In genomic region chr9:124263800-124264426, GRCh38 we compare ENCODE assay signal across 12 cellular contexts. TPM values are rescaled to one million over a fixed set of nuclear protein-coding genes. Genes with fewer than 3 reads are reported as not detected.
DNase-seq lines count a peak whose midpoint lies in the region; ATAC-seq and TF ChIP-seq lines count a peak whose summit lies in the region.
"Had no signal": no experiment of that assay in that cellular context is flagged by ENCODE, and none has a peak within 500 bp of the region (broad histone marks: within the 10 kb centered on the region; RNA-seq: fewer than 3 reads in every experiment).

No MANE protein-coding gene starts in this region.

- H3K4me3 Mint-ChIP-seq in T-cell: no peak overlapping the region

- DNase-seq in RPMI7951 (ENCODE audit: low read depth) (peak; percentile 16), left lung (no peak), spleen (peak; percentile 74), HT-29 (ENCODE audit: low spot score) (no peak), hepatic stellate cell (ENCODE audit: low spot score) (no peak), OCI-M1 (lab: John Stamatoyannopoulos, UW) (no peak), T-cell (no peak)
- DNase-seq: DMS79 treated with DMSO at 0.1 percent for 48 hours, NCI-H1436 had no signal

- TF ChIP-seq POLR2A in GM18505 (IDR thresholded peaks at IDR 0.05; ENCODE audit: borderline replicate concordance, extremely low read depth, insufficient read depth, insufficient read length) (peak; percentile 41), spleen (IDR thresholded peaks at IDR 0.05) (no peak)

- ATAC-seq in GM18505 (IDR thresholded peaks at IDR 0.05; ENCODE audit: unreplicated experiment) (no peak), left lung (no peak), T-cell (replicated peaks in 1 of 4) (no peak)

- H3K36me3 Mint-ChIP-seq in T-cell: no peaks in the 10 kb centered on the region

- H3K27me3 ChIP-seq in left lung (no peaks in the 10 kb centered on the region), spleen (replicated peaks in 1 of 7) (peaks cover 0 to 6% (median 0%) of the 10 kb centered on the region in 7 donors)

- peaks cover 71 to 96% of the 10 kb centered on the region in 2 donors for H3K4me1 ChIP-seq in left lung
- H3K4me1 ChIP-seq in spleen: peaks cover 65 to 100% (median 99%) of the 10 kb centered on the region in 6 donors

- H3K4me3 ChIP-seq in left lung (peak overlapping the region in 1 of 2 donors; percentile 66), spleen (peak overlapping the region in 1 of 8 donors; percentile 87)

- H3K4me1 Mint-ChIP-seq in T-cell: peaks cover 2 to 44% (median 22%) of the 10 kb centered on the region in 3 donors

- H3K27ac Mint-ChIP-seq in T-cell: peak overlapping the region in 1 of 2 donors; percentile 31
- H3K27ac Mint-ChIP-seq: activated T-helper 2 cell treated with anti-CD3 and anti-CD28 coated beads, Interferon-gamma antibody, Interleukin-2, Interleukin-4, amounts not matched to agents 10 μg/mL and 5 μg/mL and 100 μg/mL, durations not matched to agents 14 hours and 24 hours and 36 hours; progenitor cell of endocrine pancreas had no signal

- CTCF ChIA-PET in T-cell (lab: Charles Lee): no interaction called here

- intact Hi-C loops in left lung (cut with DNase I) (no loop called here), spleen (cut with DNase I; ENCODE audit: low total_unique reads) (no loop called here)

- peak overlapping the region; percentile 69 to 94 for H3K27ac ChIP-seq in left lung
- H3K27ac ChIP-seq in spleen: peak overlapping the region; percentile 35 to 90 (median 74)

- WGBS in spleen, 5 donors: 51 to 81% (median 68%) methylated on average over 20 to 22 of the region's 22 CpGs

- peaks cover 3 to 10% of the 10 kb centered on the region in 2 donors for H3K27me3 Mint-ChIP-seq in T-cell
- H3K27me3 Mint-ChIP-seq: progenitor cell of endocrine pancreas had no signal

- H3K9me3 ChIP-seq in left lung (no peaks in the 10 kb centered on the region), spleen (no peaks in the 10 kb centered on the region)

- POLR2A ChIA-PET in T-cell (lab: Charles Lee): no interaction called here

- TF ChIP-seq CTCF in left lung (IDR thresholded peaks at IDR 0.05) (no peak), spleen (IDR thresholded peaks at IDR 0.05 in 8 of 11, conservative IDR thresholded peaks at IDR 0.05 in 3 of 11) (no peak)

- H3K9me3 Mint-ChIP-seq in T-cell: no peaks in the 10 kb centered on the region
- H3K9me3 Mint-ChIP-seq: activated T-helper 2 cell treated with anti-CD3 and anti-CD28 coated beads, Interferon-gamma antibody, Interleukin-2, Interleukin-4, amounts not matched to agents 10 μg/mL and 5 μg/mL and 100 μg/mL, durations not matched to agents 14 hours and 24 hours and 36 hours had no signal

- H3K36me3 ChIP-seq in left lung: peaks cover 0 to 11% of the 10 kb centered on the region in 2 donors
- peaks cover 0 to 10% (median 2%) of the 10 kb centered on the region in 6 donors for H3K36me3 ChIP-seq in spleen

RNA-seq across cellular contexts. Expression of gene NEK6, which starts 6.2 kb away (rescaled TPM):
- total RNA-seq in RPMI7951 (2014; rRNA removed; shearing (Covaris generic)): 23.9 and 27.5 TPM in 2 replicates
- total RNA-seq in left lung (100 to 1,000 TPM; 104 to 132 TPM), spleen (10 to 100 TPM; 32.8 to 71.3 (median 55.0) TPM), T-cell (10 to 100 TPM in 3 of 5 donors, 1 to 10 TPM in 2; 5.9 to 12.5 (median 10.4) TPM)
- 10 to 100 TPM; 11.2 to 19.7 (median 11.6) TPM for polyA plus RNA-seq in spleen
- total RNA-seq in HT-29 (2014; rRNA removed; shearing (Covaris generic)): 17.0 and 22.1 TPM in 2 replicates

Comparison
In these comparisons a context has a peak if more than half of its experiments do, and no peak if none do; other contexts are left out.
1. DNase-seq: peak in RPMI7951 (single experiment) and spleen (single experiment); none in left lung (0 of 2), HT-29 (single experiment), hepatic stellate cell (single experiment), OCI-M1 (single experiment) and T-cell (0 of 34).